In the genomic region with DNA sequence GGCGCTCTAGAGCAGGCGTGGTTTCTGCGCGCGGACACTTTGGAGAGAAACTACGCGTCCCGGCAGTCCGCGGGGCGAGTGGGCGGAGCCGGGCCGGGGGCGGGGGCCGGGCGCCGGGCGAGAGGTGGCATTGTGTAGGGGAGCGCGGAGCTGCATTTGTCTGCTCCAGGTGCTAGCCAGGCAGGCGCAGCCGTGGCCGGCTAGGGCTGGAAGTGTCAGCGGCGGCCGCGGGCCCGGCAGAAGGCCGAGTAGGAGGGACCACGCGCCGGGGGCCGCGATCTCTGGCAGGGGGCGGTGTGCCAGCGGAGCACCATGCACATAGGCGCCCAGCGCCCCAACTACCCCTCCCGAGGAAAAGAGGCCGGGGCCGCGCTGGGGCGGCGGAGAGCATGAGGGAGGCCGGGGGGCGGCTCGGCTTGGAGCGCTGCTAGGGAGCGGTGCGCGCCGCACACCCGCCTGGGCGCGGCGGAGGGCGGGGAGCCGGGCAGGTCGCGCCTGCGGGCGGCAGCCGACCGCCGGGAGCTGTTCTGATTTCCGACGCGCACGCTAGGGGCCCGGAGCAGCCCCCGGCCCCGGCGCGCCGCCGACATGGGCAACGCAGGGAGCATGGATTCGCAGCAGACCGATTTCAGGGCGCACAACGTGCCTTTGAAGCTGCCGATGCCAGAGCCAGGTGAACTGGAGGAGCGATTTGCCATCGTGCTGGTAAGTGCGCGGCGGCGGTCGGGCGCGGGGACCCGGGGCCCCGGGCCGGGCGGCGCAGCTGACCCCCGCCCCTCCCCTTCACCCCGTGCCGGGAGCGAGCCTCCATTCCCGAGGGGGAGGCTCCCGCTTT, we compare ENCODE assay signal across 8 cellular contexts. TPM values are rescaled to one million over a fixed set of nuclear protein-coding genes. Genes with fewer than 3 reads are reported as not detected.
DNase-seq lines count a peak whose midpoint lies in the region; ATAC-seq, FAIRE-seq and TF ChIP-seq lines count a peak whose summit lies in the region.

A gene (plus strand): TSS at position 159 of the 835 bp plus-strand sequence.

- CTCF ChIA-PET in HCT116 (lab: Charles Lee) (no interaction called here), K562 (lab: Yijun Ruan, JAX; ENCODE audit: low intra/inter-chr PET ratio) (no interaction called here)

- H3K27me3 ChIP-seq in HCT116 (ENCODE audit: insufficient read depth, low read length): no peaks in the 10 kb centered on the region
- peaks cover 18 to 25% of the 10 kb centered on the region in 2 experiments for H3K27me3 ChIP-seq in K562 (ENCODE audit: control insufficient read depth in 2 of 2, insufficient read depth in 2 of 2, low read length in 2 of 2)

- FAIRE-seq in GM12892 (lab: Jason Lieb, UNC) (peak; percentile 88), K562 (lab: Jason Lieb, UNC) (no peak)

- TF ChIP-seq POLR2A in GM12892 (IDR thresholded peaks at IDR 0.05; ENCODE audit: low read depth, low read length) (peak; percentile 82; the same call in 1 of the 2 replicates), HCT116 (IDR thresholded peaks at IDR 0.05; ENCODE audit: borderline replicate concordance, extremely low read depth, insufficient read depth, insufficient read length) (peak; percentile 85), K562 (conservative IDR thresholded peaks at IDR 0.05) (no peak)

- H3K36me3 ChIP-seq in HCT116 (ENCODE audit: control insufficient read depth in 1 of 2, insufficient read depth in 2 of 2, low read length in 2 of 2) (no peaks in the 10 kb centered on the region), K562 (ENCODE audit: control insufficient read depth, insufficient read depth, low read length) (no peaks in the 10 kb centered on the region)

- H3K9ac ChIP-seq in HCT116 (ENCODE audit: low read length): peak within 1 kb of the TSS; percentile 82
- peak within 1 kb of the TSS in 1 of 2 experiments; percentile 83; a peak in 2 of 4 replicates for H3K9ac ChIP-seq in K562 (ENCODE audit: insufficient read depth in 1 of 2, low read depth in 2 of 2, low read length in 2 of 2)

- BruUV-seq in HCT116 (replicated peaks; lab: Mats Ljungman, UMichigan) (no TSS peak), K562 (replicated peaks; lab: Mats Ljungman, UMichigan) (no TSS peak)

- TF ChIP-seq RAD21 in HCT116 (IDR thresholded peaks at IDR 0.05; ENCODE audit: low read depth): no peak
- TF ChIP-seq RAD21 in K562 (CRISPR knock-in tag; conservative IDR thresholded peaks at IDR 0.05 in 1 of 2, IDR thresholded peaks at IDR 0.05 in 1 of 2): no peak

- peak; percentile 89 for ATAC-seq in HCT116
- peak; percentile 99 for ATAC-seq in K562

- no peak for TF ChIP-seq EP300 in K562 (IDR thresholded peaks at IDR 0.05; ENCODE audit: low read length)

- RAD21 ChIA-PET in HCT116 (lab: Charles Lee; ENCODE audit: low non-redundant PET in 1 of 2, low total read pairs in 2 of 2, uncharacterized antibody in 2 of 2, unreplicated experiment in 2 of 2): no interaction called here

- no peaks in the 10 kb centered on the region for H3K9me2 ChIP-seq in HCT116 (ENCODE audit: insufficient read depth)

- H3K27ac ChIP-seq in HCT116 (ENCODE audit: low read depth, low read length): peak within 1 kb of the TSS; percentile 67
- no peak within 1 kb of the TSS for H3K27ac ChIP-seq in K562 (ENCODE audit: extremely low read depth, low read depth, low read length)

- peak; percentile 66 for DNase-seq in GM12892 (ENCODE audit: insufficient read length)
- DNase-seq in HCT116 (ENCODE audit: low read depth, low spot score): peak; percentile 59
- DNase-seq in M059J (ENCODE audit: low read depth): peak; percentile 80
- peak; percentile 88 for DNase-seq in SK-N-DZ (ENCODE audit: low spot score)
- DNase-seq in K562 (ENCODE audit: extremely low read depth in 1 of 4, low spot score in 3 of 4): peak; percentile 76 to 85 (median 81)
- DNase-seq in hypothalamus (lab: John Stamatoyannopoulos, UW): peak; percentile 40 to 93 (median 84)
- peak; percentile 88 for DNase-seq in putamen (ENCODE audit: low spot score)
- no peak for DNase-seq in effector CD4-positive, alpha-beta T cell

- TF ChIP-seq CTCF in HCT116 (IDR thresholded peaks at IDR 0.05 in 2 of 3, conservative IDR thresholded peaks at IDR 0.05 in 1 of 3; ENCODE audit: borderline replicate concordance in 1 of 3, insufficient read depth in 1 of 3, low read depth in 2 of 3, low read length in 2 of 3): no peak; a peak in 1 of 6 replicates
- TF ChIP-seq CTCF in K562 (IDR thresholded peaks at IDR 0.05 in 2 of 3, conservative IDR thresholded peaks at IDR 0.05 in 1 of 3; ENCODE audit: insufficient read depth in 2 of 3, low read depth in 1 of 3, low read length in 3 of 3): no peak

- peaks cover 0 to 17% of the 10 kb centered on the region in 2 experiments; a peak in 2 of 4 replicates for H3K4me1 ChIP-seq in HCT116 (ENCODE audit: control insufficient read depth in 1 of 2, insufficient read depth in 2 of 2, low read length in 2 of 2)
- peaks cover 0 to 17% of the 10 kb centered on the region in 2 experiments; a peak in 3 of 5 replicates for H3K4me1 ChIP-seq in K562 (replicated peaks in 1 of 2; ENCODE audit: control insufficient read depth in 2 of 2, insufficient read depth in 2 of 2, low read length in 2 of 2)

- H2AFZ ChIP-seq in HCT116 (ENCODE audit: low read depth, low read length, poor library complexity, severe bottlenecking) (peak within 1 kb of the TSS; percentile 84), K562 (ENCODE audit: low read depth, low read length) (peak within 1 kb of the TSS; percentile 98)

- POLR2A ChIA-PET in HCT116 (lab: Charles Lee): no interaction called here
- POLR2A ChIA-PET in K562 (lab: Yijun Ruan, JAX): interaction anchor here (0.5 kb wide), 1 partner anchor 173 kb away, joined by 3 read pairs; no protein-coding TSS in a partner anchor

- 3% methylated on average over 48 of the region's 103 CpGs for whole genome bisulfite sequencing in K562 (ENCODE audit: insufficient coverage, low coverage, missing lambda C conversion rate)

- H3K4me2 ChIP-seq in HCT116 (ENCODE audit: low read length) (peak within 1 kb of the TSS; percentile 95), K562 (ENCODE audit: insufficient read depth, low read length) (peak within 1 kb of the TSS; percentile 87)

- no peaks in the 10 kb centered on the region for H3K9me1 ChIP-seq in K562 (ENCODE audit: control insufficient read depth, insufficient read depth, low read length)

- H4K20me1 ChIP-seq in HCT116 (ENCODE audit: insufficient read depth): no peaks in the 10 kb centered on the region
- 0 out of 2 replicates have a peak, but pooled peaks cover 6% of the 10 kb centered on the region for H4K20me1 ChIP-seq in K562 (replicated peaks; ENCODE audit: control insufficient read depth, insufficient read depth, low read length)

- in situ Hi-C loops in K562 (cut with MboI): no loop called here

- H3K9me3 ChIP-seq in HCT116 (ENCODE audit: control insufficient read depth in 1 of 2, insufficient read depth in 1 of 2, low read depth in 1 of 2, low read length in 2 of 2) (no peaks in the 10 kb centered on the region), K562 (replicated peaks; ENCODE audit: control insufficient read depth, insufficient read depth, low read depth, low read length) (no peaks in the 10 kb centered on the region)

- H3K79me2 ChIP-seq in HCT116 (ENCODE audit: insufficient read depth, low read length) (peaks cover 50% of the 10 kb centered on the region), K562 (ENCODE audit: control insufficient read depth, insufficient read depth, low read length) (no peaks in the 10 kb centered on the region)

- intact Hi-C loops in HCT116 (cut with micrococcal nuclease) (loop anchor here (5.0 to 10.0 kb wide), 2 partner anchors 133 to 290 kb away; no protein-coding TSS in a partner anchor), K562 (cut with micrococcal nuclease) (loop anchor here (10.0 kb wide), 2 partner anchors 300 kb away; no protein-coding TSS in a partner anchor)

- H3K4me3 ChIP-seq in HCT116 (replicated peaks in 1 of 2; ENCODE audit: low read depth in 1 of 2, low read length in 2 of 2) (peak within 1 kb of the TSS; percentile 63 to 81), K562 (peak within 1 kb of the TSS; percentile 82)

TF ChIP-seq in HCT116, 20 proteins besides CTCF, POLR2A, EP300 and RAD21 (continues in another document):
- peak; percentile 91 for TF ChIP-seq EGR1 (IDR thresholded peaks at IDR 0.05; ENCODE audit: low read depth)
- TF ChIP-seq, protein P1, sequence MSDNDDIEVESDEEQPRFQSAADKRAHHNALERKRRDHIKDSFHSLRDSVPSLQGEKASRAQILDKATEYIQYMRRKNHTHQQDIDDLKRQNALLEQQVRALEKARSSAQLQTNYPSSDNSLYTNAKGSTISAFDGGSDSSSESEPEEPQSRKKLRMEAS (IDR thresholded peaks at IDR 0.05): peak; percentile 84

TF ChIP-seq in K562, 482 proteins besides CTCF, POLR2A, EP300 and RAD21 (continues in another document):
- TF ChIP-seq ZBTB7A (IDR thresholded peaks at IDR 0.05; ENCODE audit: borderline replicate concordance, control insufficient read depth, low read depth, low read length): peak; percentile 51; the same call in 1 of the 2 replicates
- peak; percentile 38; the same call in 1 of the 2 replicates for TF ChIP-seq POLR2G (IDR thresholded peaks at IDR 0.05; ENCODE audit: low read depth, low read length)
- TF ChIP-seq NR2C2 (CRISPR knock-in tag; IDR thresholded peaks at IDR 0.05): no peak
- TF ChIP-seq NR2C2 (tag; IDR thresholded peaks at IDR 0.05): peak; percentile 61; the same call in 1 of the 2 replicates

RNA-seq across cellular contexts. Expression of the gene that starts here (rescaled TPM):
- 7.3 TPM for polyA plus RNA-seq in GM12892 (2012; ENCODE audit: missing spikeins)
- total RNA-seq in HCT116 (2021; ENCODE audit: unreplicated experiment) (28.1 TPM), K562 (2014; rRNA removed) (0.20 TPM in 1 of 2 replicates, not detected in the other), K562 (2014; rRNA removed; fragmentation: Illumina TruSeq; extraction: Trizol) (0.25 and 0.54 TPM in 2 replicates), K562 (2015; rRNA removed; fragmentation: Illumina TruSeq; extraction: Trizol) (0.19 and 0.22 TPM in 2 replicates), K562 (2021) (0.27 TPM in 2 replicates)
- 8.0 and 11.4 TPM in 2 replicates for polyA plus RNA-seq in HCT116 (2012)
- 6.5 and 13.2 TPM in 2 replicates for total RNA-seq in M059J (2014; rRNA removed; shearing (Covaris generic))
- polyA plus RNA-seq in SK-N-DZ (2014; cell fraction: cytosol; rRNA removed): 37.4 and 44.0 TPM in 2 replicates
- 87.1 and 104 TPM in 2 replicates for polyA plus RNA-seq in SK-N-DZ (2014; cell fraction: nucleus; rRNA removed)
- total RNA-seq in K562 (2011; cell fraction: chromatin; rRNA removed; ENCODE audit: low replicate concordance): 0.44 and 2.0 TPM in 2 replicates
- total RNA-seq in K562 (2011; cell fraction: nucleolus; rRNA removed): 0.26 and 0.50 TPM in 2 replicates
- 0.22 and 0.31 TPM in 2 replicates for total RNA-seq in K562 (2011; cell fraction: nucleoplasm; rRNA removed)
- polyA plus RNA-seq in K562 (2011; rRNA removed) (0.18 and 0.21 TPM in 2 replicates), K562 (2014; fragmentation: Illumina TruSeq; extraction: Trizol) (0.22 and 0.43 TPM in 2 replicates), K562 (2014; fragmentation: Nextera tagmentation; extraction: Ambion mirVana) (under 1 TPM; 0.15 to 0.49 TPM), K562 (2014; rRNA removed) (0.16 and 0.22 TPM in 2 replicates)
- 0.04 and 0.09 TPM in 2 replicates for polyA plus RNA-seq in K562 (2011; cell fraction: cytosol; rRNA removed)
- 0.20 and 0.58 TPM in 2 replicates for polyA plus RNA-seq in K562 (2011; cell fraction: nucleus; rRNA removed)
- polyA plus RNA-seq in K562 (2012): 0.14 and 0.21 TPM in 2 replicates
- polyA minus RNA-seq in K562 (2011; rRNA and poly(A)+ RNA removed): 0.14 and 0.48 TPM in 2 replicates
- 0.36 and 0.48 TPM in 2 replicates for polyA minus RNA-seq in K562 (2011; cell fraction: cytosol; rRNA and poly(A)+ RNA removed)
- 0.13 and 0.33 TPM in 2 replicates for polyA minus RNA-seq in K562 (2011; cell fraction: nucleus; rRNA and poly(A)+ RNA removed)
